10 cellular contexts compared by ENCODE assay signal in genomic region chr5:126516133-126516532, GRCh38.
DNase-seq lines count a peak whose midpoint lies in the region; ATAC-seq and TF ChIP-seq lines count a peak whose summit lies in the region.
"Had no signal": no experiment of that assay in that cellular context is flagged by ENCODE, and none has a peak within 500 bp of the region (broad histone marks: within the 10 kb centered on the region; RNA-seq: fewer than 3 reads in every experiment).

No MANE protein-coding gene starts in this region.

- ATAC-seq in HG03520 (IDR thresholded peaks at IDR 0.05; ENCODE audit: unreplicated experiment) (no peak), GM18520 (IDR thresholded peaks at IDR 0.05; ENCODE audit: unreplicated experiment) (no peak), HG03139 (IDR thresholded peaks at IDR 0.05; ENCODE audit: unreplicated experiment) (no peak)
- ATAC-seq: GM12878 had no signal

- H3K27ac ChIP-seq in ACC112 (ENCODE audit: low read depth, low read length) (peak overlapping the region; percentile 22; the same call in 1 of the 2 replicates), fibroblast of lung (ENCODE audit: insufficient read depth, low read length) (no peak overlapping the region)

- H3K36me3 ChIP-seq in ACC112 (ENCODE audit: insufficient read depth, low read length) (no peaks in the 10 kb centered on the region), fibroblast of lung (ENCODE audit: control insufficient read depth, insufficient read depth, low read length) (no peaks in the 10 kb centered on the region)

- H2AFZ ChIP-seq in ACC112 (ENCODE audit: low read length, unreplicated experiment) (no peak overlapping the region), fibroblast of lung (ENCODE audit: low read length) (no peak overlapping the region)

- H3K4me3 ChIP-seq in ACC112 (ENCODE audit: low read depth, low read length), result no peak overlapping the region
- H3K4me3 ChIP-seq in fibroblast of lung (replicated peaks in 1 of 4; ENCODE audit: control extremely low read depth in 1 of 4, insufficient read depth in 1 of 4, low read depth in 3 of 4, low read length in 4 of 4), result no peak overlapping the region
- H3K4me3 ChIP-seq: GM12878 had no signal

- H3K27me3 ChIP-seq in ACC112 (ENCODE audit: insufficient read depth, low read length), result no peaks in the 10 kb centered on the region
- no peaks in the 10 kb centered on the region for H3K27me3 ChIP-seq in fibroblast of lung (ENCODE audit: control insufficient read depth, insufficient read depth, low read length)

- H3K79me2 ChIP-seq in ACC112 (ENCODE audit: control insufficient read depth, insufficient read depth, low read length, unreplicated experiment) (no peaks in the 10 kb centered on the region), fibroblast of lung (ENCODE audit: control insufficient read depth, insufficient read depth, low read length) (no peaks in the 10 kb centered on the region)

- H3K9ac ChIP-seq in fibroblast of lung (ENCODE audit: insufficient read depth, low read length), result no peak overlapping the region

- TF ChIP-seq CTCF in fibroblast of lung (conservative IDR thresholded peaks at IDR 0.05 in 1 of 2, IDR thresholded peaks at IDR 0.05 in 1 of 2; ENCODE audit: low read depth in 1 of 2, low read length in 2 of 2), result no peak

- H3K9me3 ChIP-seq in fibroblast of lung (ENCODE audit: control insufficient read depth, insufficient read depth, low read depth, low read length), result no peaks in the 10 kb centered on the region

- DNase-seq in NCI-H1105 (lab: John Stamatoyannopoulos, UW) (peak; percentile 73), NCI-H82 treated with DMSO at 0.1 percent for 48 hours (lab: John Stamatoyannopoulos, UW; ENCODE audit: unreplicated experiment) (peak; percentile 55), fibroblast of lung (ENCODE audit: low read depth in 2 of 2) (peak; percentile 21 to 59)
- no peak for DNase-seq in activated CD8-positive, alpha-beta memory T cell treated with anti-CD3 and anti-CD28 coated beads for 24 hours
- DNase-seq: NK-92 treated with Interleukin-12 subunit alpha and Interleukin-12 subunit beta, amount 100 ng/mL, for 24 hours had no signal

- H3K4me1 ChIP-seq in ACC112 (ENCODE audit: control insufficient read depth, insufficient read depth, low read length, unreplicated experiment), result peaks cover 43% of the 10 kb centered on the region
- H3K4me1 ChIP-seq in fibroblast of lung (ENCODE audit: control insufficient read depth, extremely low read depth, insufficient read depth, low read length), result peaks cover 12% of the 10 kb centered on the region

- no peak overlapping the region for H3K4me2 ChIP-seq in fibroblast of lung (ENCODE audit: extremely low read depth, insufficient read depth, low read length)

- H4K20me1 ChIP-seq in fibroblast of lung (ENCODE audit: control insufficient read depth, extremely low read depth, insufficient read depth, low read length), result no peaks in the 10 kb centered on the region
